Comparison of ENCODE assay signal across 15 cellular contexts in genomic region chr12:104602426-104602825, GRCh38.
DNase-seq lines count a peak whose midpoint lies in the region; ATAC-seq, FAIRE-seq and TF ChIP-seq lines count a peak whose summit lies in the region.
"Had no signal": no experiment of that assay in that cellular context is flagged by ENCODE, and none has a peak within 500 bp of the region (broad histone marks: within the 10 kb centered on the region; RNA-seq: fewer than 3 reads in every experiment).

No MANE protein-coding gene starts in this region.

- H3K4me1 Mint-ChIP-seq in CD4-positive, alpha-beta T cell (ENCODE audit: low read depth) = peaks cover 47% of the 10 kb centered on the region

- H3K9me3 ChIP-seq in CD4-positive, alpha-beta T cell (ENCODE audit: control insufficient read depth, low read length) = no peaks in the 10 kb centered on the region
- H3K9me3 ChIP-seq in PC-3 (ENCODE audit: low read length) = no peaks in the 10 kb centered on the region
- H3K9me3 ChIP-seq in keratinocyte (ENCODE audit: control insufficient read depth, low read depth, low read length) = no peaks in the 10 kb centered on the region
- H3K9me3 ChIP-seq: gastroesophageal sphincter, neutrophil had no signal

- intact Hi-C loops in CD4-positive, alpha-beta T cell (cut with DNase I, micrococcal nuclease) = loop anchor here in 1 of 2 experiments (2.0 kb wide), 1 partner anchor 38 kb away; no protein-coding TSS in a partner anchor
- intact Hi-C loops in PC-3 (cut with micrococcal nuclease) = no loop called here
- intact Hi-C loops in cardiac septum (cut with DNase I) = loop anchor here (5.0 kb wide), 1 partner anchor 145 kb away; the partner anchor contains the start of gene CHST11

- H3K9me2 ChIP-seq in PC-3 (replicated peaks; ENCODE audit: low read length) = no peaks in the 10 kb centered on the region

- peaks cover 11% of the 10 kb centered on the region for H3F3A ChIP-seq in PC-3 (ENCODE audit: low read length, unreplicated experiment)

- H2AFZ ChIP-seq in ACC112 (ENCODE audit: low read length, unreplicated experiment) = no peak overlapping the region
- H2AFZ ChIP-seq in PC-3 (ENCODE audit: low read length) = no peak overlapping the region
- no peak overlapping the region for H2AFZ ChIP-seq in keratinocyte (ENCODE audit: control insufficient read depth, low read length)

- H3K9me1 ChIP-seq in keratinocyte (ENCODE audit: control insufficient read depth, extremely low read depth, insufficient read depth, low read length) = no peaks in the 10 kb centered on the region

- H3K9ac ChIP-seq in PC-3 (ENCODE audit: low read length) = no peak overlapping the region
- H3K9ac ChIP-seq in keratinocyte (ENCODE audit: control insufficient read depth, extremely low read depth, insufficient read depth, low read length) = no peak overlapping the region

- BruUV-seq in PC-3 (replicated peaks; lab: Mats Ljungman, UMichigan) = no TSS peak

- H4K20me1 ChIP-seq in PC-3 (ENCODE audit: low read length) (no peaks in the 10 kb centered on the region), keratinocyte (ENCODE audit: control insufficient read depth, extremely low read depth, insufficient read depth, low read length) (no peaks in the 10 kb centered on the region)

- dilution Hi-C loops in keratinocyte (cut with MboI; ENCODE audit: extremely low pct_ligation_motif_present, low sequenced_read_pairs) = no loop called here

- H3K4me2 ChIP-seq in PC-3 (ENCODE audit: low read length) (no peak overlapping the region), keratinocyte (ENCODE audit: control insufficient read depth, extremely low read depth, insufficient read depth, low read depth, low read length) (peak overlapping the region; percentile 72)

- no peak for ATAC-seq in CD4-positive, alpha-beta T cell (ENCODE audit: poor library complexity)
- ATAC-seq in PC-3 (no peak), GM18502 (IDR thresholded peaks at IDR 0.05; ENCODE audit: poor library complexity, unreplicated experiment) (no peak)
- ATAC-seq: activated T-cell treated with anti-CD3 and anti-CD28 coated beads, Interleukin-2, amount 50 U/mL, for 4 hours; gastroesophageal sphincter had no signal

- H3K79me2 ChIP-seq in ACC112 (ENCODE audit: control insufficient read depth, insufficient read depth, low read length, unreplicated experiment) (peaks cover 9% of the 10 kb centered on the region), PC-3 (ENCODE audit: low read length) (peaks cover 13% of the 10 kb centered on the region; the same call in 1 of the 2 replicates), keratinocyte (ENCODE audit: control insufficient read depth, insufficient read depth, low read length) (peaks cover 9% of the 10 kb centered on the region)

- H3K27me3 Mint-ChIP-seq in CD4-positive, alpha-beta T cell = no peaks in the 10 kb centered on the region

- H3K4me3 ChIP-seq in ACC112 (ENCODE audit: low read depth, low read length) (no peak overlapping the region), PC-3 (ENCODE audit: low read length) (no peak overlapping the region), keratinocyte (ENCODE audit: control insufficient read depth in 2 of 3, extremely low read depth in 1 of 3, insufficient read depth in 2 of 3, low read depth in 1 of 3, low read length in 3 of 3) (no peak overlapping the region)
- H3K4me3 ChIP-seq: gastroesophageal sphincter had no signal

- FAIRE-seq in keratinocyte (lab: Jason Lieb, UNC) = no peak
- FAIRE-seq: endometrium had no signal

- no peaks in the 10 kb centered on the region for H3K27me3 ChIP-seq in ACC112 (ENCODE audit: insufficient read depth, low read length)
- no peaks in the 10 kb centered on the region for H3K27me3 ChIP-seq in CD4-positive, alpha-beta T cell (ENCODE audit: control insufficient read depth, insufficient read depth, low read length)
- H3K27me3 ChIP-seq in PC-3 (ENCODE audit: low read length) = no peaks in the 10 kb centered on the region
- no peaks in the 10 kb centered on the region for H3K27me3 ChIP-seq in keratinocyte (ENCODE audit: control insufficient read depth, extremely low read depth, insufficient read depth, low read length)
- H3K27me3 ChIP-seq: gastroesophageal sphincter, neutrophil had no signal

- DNase-seq in CD4-positive, alpha-beta T cell = no peak
- DNase-seq in PC-3 (no peak), keratinocyte (ENCODE audit: low read depth, low spot score) (no peak), inferior parietal cortex (ENCODE audit: extremely low spot score) (no peak), cardiac septum (ENCODE audit: low spot score) (no peak)
- DNase-seq: activated T-cell treated with anti-CD3 and anti-CD28 coated beads, Interleukin-2, amount 50 U/mL, for 4 hours; Karpas-422; mesendoderm; NCI-H187 treated with DMSO at 0.1 percent for 48 hours; NCI-H526 treated with DMSO at 0.1 percent for 48 hours had no signal

- peak overlapping the region; percentile 95; the same call in 1 of the 2 replicates for H3K27ac ChIP-seq in ACC112 (ENCODE audit: low read depth, low read length)
- H3K27ac ChIP-seq in CD4-positive, alpha-beta T cell (ENCODE audit: low read depth, low read length) = no peak overlapping the region
- H3K27ac ChIP-seq in PC-3 (ENCODE audit: low read length) = peak overlapping the region; percentile 92
- no peak overlapping the region for H3K27ac ChIP-seq in keratinocyte (ENCODE audit: control insufficient read depth, insufficient read depth, low read length)

- no peak overlapping the region for H3K4me3 Mint-ChIP-seq in CD4-positive, alpha-beta T cell
- H3K4me3 Mint-ChIP-seq: activated T-cell treated with anti-CD3 and anti-CD28 coated beads, Interleukin-2, amount 50 U/mL, for 4 hours had no signal

- H3K4me1 ChIP-seq in ACC112 (ENCODE audit: control insufficient read depth, insufficient read depth, low read length, unreplicated experiment) (peaks cover 71% of the 10 kb centered on the region), PC-3 (ENCODE audit: insufficient read depth, low read length) (peaks cover 39% of the 10 kb centered on the region), keratinocyte (ENCODE audit: control insufficient read depth, extremely low read depth, insufficient read depth, low read length) (peaks cover 25% of the 10 kb centered on the region)

- no peaks in the 10 kb centered on the region for H3K9me3 Mint-ChIP-seq in CD4-positive, alpha-beta T cell
- H3K9me3 Mint-ChIP-seq: activated T-cell treated with anti-CD3 and anti-CD28 coated beads, Interleukin-2, amount 50 U/mL, for 4 hours had no signal

- H3K27ac Mint-ChIP-seq in CD4-positive, alpha-beta T cell = peak overlapping the region; percentile 81

- POLR2A ChIA-PET in CD4-positive, alpha-beta T cell (lab: Charles Lee) = no interaction called here
- POLR2A ChIA-PET in PC-3 (lab: Charles Lee; ENCODE audit: unreplicated experiment) = no interaction called here

- CTCF ChIA-PET in CD4-positive, alpha-beta T cell (lab: Charles Lee) = no interaction called here
- CTCF ChIA-PET in PC-3 (lab: Charles Lee) = no interaction called here

- peaks cover 25% of the 10 kb centered on the region for H3K36me3 Mint-ChIP-seq in CD4-positive, alpha-beta T cell (ENCODE audit: low read depth)

- TF ChIP-seq CTCF in CD4-positive, alpha-beta T cell (IDR thresholded peaks at IDR 0.05) = no peak
- TF ChIP-seq CTCF in PC-3 (conservative IDR thresholded peaks at IDR 0.05; ENCODE audit: low read depth, low read length) (no peak), keratinocyte (optimal IDR thresholded peaks at IDR 0.05 in 1 of 3, IDR thresholded peaks at IDR 0.05 in 1 of 3, conservative IDR thresholded peaks at IDR 0.05 in 1 of 3; ENCODE audit: extremely low read depth in 1 of 3, insufficient read depth in 2 of 3, low read length in 3 of 3) (no peak)

- no peaks in the 10 kb centered on the region for H3K36me3 ChIP-seq in ACC112 (ENCODE audit: insufficient read depth, low read length)
- H3K36me3 ChIP-seq in PC-3 (ENCODE audit: low read depth, low read length) = no peaks in the 10 kb centered on the region
- no peaks in the 10 kb centered on the region for H3K36me3 ChIP-seq in keratinocyte (ENCODE audit: control insufficient read depth in 2 of 2, extremely low read depth in 1 of 2, insufficient read depth in 2 of 2, low read length in 2 of 2)
- H3K36me3 ChIP-seq: gastroesophageal sphincter had no signal

Comparison
In these comparisons a context has a peak if more than half of its experiments do, and no peak if none do; other contexts are left out.
1. H3K27ac ChIP-seq: peak in ACC112 (single experiment) and PC-3 (single experiment); none in CD4-positive, alpha-beta T cell (single experiment) and keratinocyte (single experiment).